Comparison of ENCODE assay signal across 23 cellular contexts in genomic region chr12:69123311-69123710, GRCh38.
"Had no signal": no experiment of that assay in that cellular context is flagged by ENCODE, and none has a peak within 500 bp of the region (broad histone marks: within the 10 kb centered on the region; RNA-seq: fewer than 3 reads in every experiment).

No MANE protein-coding gene starts in this region.

- H3K4me3 Mint-ChIP-seq: activated CD4-positive, alpha-beta memory T cell treated with anti-CD3 and anti-CD28 coated beads, Interleukin-2, amount 10 ng/mL, durations not matched to agents 7 days and 5 days; activated CD4-positive, alpha-beta T cell treated with anti-CD3 and anti-CD28 coated beads, Interleukin-2, amount 10 ng/mL, durations not matched to agents 7 days and 5 days; activated naive CD4-positive, alpha-beta T cell treated with anti-CD3 and anti-CD28 coated beads, Interleukin-2, amount 50 U/mL, for 24 hours; activated naive CD8-positive, alpha-beta T cell treated with anti-CD3 and anti-CD28 coated beads, Interleukin-2, amount 50 U/mL, for 24 hours; activated T-cell treated with anti-CD3 and anti-CD28 coated beads, Interleukin-2, amount 50 U/mL, for 4 hours; dendritic cell treated with granulocyte-macrophage colony-stimulating factor and Interleukin-4, amounts not matched to agents 40 ng/mL and 50 ng/mL, for 4 days; endodermal cell; natural killer cell; stimulated activated naive CD8-positive, alpha-beta T cell treated with anti-CD3 and anti-CD28 coated beads, Interleukin-15, Interleukin-2, amounts not matched to agents 100 ng/mL and 50 ng/mL, for 24 hours; WTC11 had no signal

- H3K36me3 ChIP-seq: heart right ventricle had no signal

- H3K4me3 ChIP-seq: heart right ventricle, skin epidermis had no signal

- DNase-seq: activated CD4-positive, alpha-beta memory T cell treated with anti-CD3 and anti-CD28 coated beads, Interleukin-2, amount 10 ng/mL, durations not matched to agents 7 days and 5 days; activated CD4-positive, alpha-beta T cell treated with anti-CD3 and anti-CD28 coated beads for 1 hour; activated CD4-positive, alpha-beta T cell treated with anti-CD3 and anti-CD28 coated beads, Interleukin-2, amount 10 ng/mL, durations not matched to agents 7 days and 5 days; activated naive CD8-positive, alpha-beta T cell treated with anti-CD3 and anti-CD28 coated beads, Interleukin-2, amount 50 U/mL, for 24 hours; activated T-cell treated with anti-CD3 and anti-CD28 coated beads, Interleukin-2, amount 50 U/mL, for 4 hours; amygdala; endodermal cell; foreskin keratinocyte; heart right ventricle; kidney glomerular epithelial cell; mesenchymal stem cell; natural killer cell; stimulated activated CD4-positive, alpha-beta T cell treated with anti-CD3 and anti-CD28 coated beads, Interleukin-12 subunit alpha, Interleukin-12 subunit beta, amount 100 ng/mL, for 4 hours; stimulated activated CD4-positive, alpha-beta T cell treated with anti-CD3 and anti-CD28 coated beads, Interleukin-4, amount 100 ng/mL, for 1 hour; SW 1271; T-helper 2 cell had no signal

- H3K9me3 Mint-ChIP-seq: activated CD4-positive, alpha-beta memory T cell treated with anti-CD3 and anti-CD28 coated beads, Interleukin-2, amount 10 ng/mL, durations not matched to agents 7 days and 5 days; activated CD4-positive, alpha-beta T cell treated with anti-CD3 and anti-CD28 coated beads, Interleukin-2, amount 10 ng/mL, durations not matched to agents 7 days and 5 days; activated naive CD4-positive, alpha-beta T cell treated with anti-CD3 and anti-CD28 coated beads, Interleukin-2, amount 50 U/mL, for 24 hours; activated naive CD8-positive, alpha-beta T cell treated with anti-CD3 and anti-CD28 coated beads, Interleukin-2, amount 50 U/mL, for 24 hours; activated T-cell treated with anti-CD3 and anti-CD28 coated beads, Interleukin-2, amount 50 U/mL, for 4 hours; activated T-helper 2 cell treated with anti-CD3 and anti-CD28 coated beads, Interferon-gamma antibody, Interleukin-2, Interleukin-4, amounts not matched to agents 10 μg/mL and 5 μg/mL and 100 μg/mL, durations not matched to agents 14 hours and 24 hours and 36 hours; dendritic cell treated with granulocyte-macrophage colony-stimulating factor and Interleukin-4, amounts not matched to agents 40 ng/mL and 50 ng/mL, for 4 days; endodermal cell; natural killer cell; stimulated activated naive CD8-positive, alpha-beta T cell treated with anti-CD3 and anti-CD28 coated beads, Interleukin-15, Interleukin-2, amounts not matched to agents 100 ng/mL and 50 ng/mL, for 24 hours; WTC11 had no signal

- H3K27me3 Mint-ChIP-seq: activated CD4-positive, alpha-beta T cell treated with anti-CD3 and anti-CD28 coated beads, Interleukin-2, amount 10 ng/mL, durations not matched to agents 7 days and 5 days; activated naive CD4-positive, alpha-beta T cell treated with anti-CD3 and anti-CD28 coated beads, Interleukin-2, amount 50 U/mL, for 24 hours; dendritic cell treated with granulocyte-macrophage colony-stimulating factor and Interleukin-4, amounts not matched to agents 40 ng/mL and 50 ng/mL, for 4 days had no signal

- H3K27me3 ChIP-seq: heart right ventricle had no signal

- H3K4me1 ChIP-seq: foreskin keratinocyte had no signal

- H3K4me1 Mint-ChIP-seq: activated CD4-positive, alpha-beta memory T cell treated with anti-CD3 and anti-CD28 coated beads, Interleukin-2, amount 10 ng/mL, durations not matched to agents 7 days and 5 days; activated CD4-positive, alpha-beta T cell treated with anti-CD3 and anti-CD28 coated beads, Interleukin-2, amount 10 ng/mL, durations not matched to agents 7 days and 5 days; activated naive CD4-positive, alpha-beta T cell treated with anti-CD3 and anti-CD28 coated beads, Interleukin-2, amount 50 U/mL, for 24 hours; activated naive CD8-positive, alpha-beta T cell treated with anti-CD3 and anti-CD28 coated beads, Interleukin-2, amount 50 U/mL, for 24 hours; natural killer cell had no signal

- H3K27ac Mint-ChIP-seq: activated CD4-positive, alpha-beta memory T cell treated with anti-CD3 and anti-CD28 coated beads, Interleukin-2, amount 10 ng/mL, durations not matched to agents 7 days and 5 days; activated CD4-positive, alpha-beta T cell treated with anti-CD3 and anti-CD28 coated beads, Interleukin-2, amount 10 ng/mL, durations not matched to agents 7 days and 5 days; activated naive CD4-positive, alpha-beta T cell treated with anti-CD3 and anti-CD28 coated beads, Interleukin-2, amount 50 U/mL, for 24 hours; activated naive CD8-positive, alpha-beta T cell treated with anti-CD3 and anti-CD28 coated beads, Interleukin-2, amount 50 U/mL, for 24 hours; activated T-helper 2 cell treated with anti-CD3 and anti-CD28 coated beads, Interferon-gamma antibody, Interleukin-2, Interleukin-4, amounts not matched to agents 10 μg/mL and 5 μg/mL and 100 μg/mL, durations not matched to agents 14 hours and 24 hours and 36 hours; dendritic cell treated with granulocyte-macrophage colony-stimulating factor and Interleukin-4, amounts not matched to agents 40 ng/mL and 50 ng/mL, for 4 days; endodermal cell; natural killer cell; stimulated activated naive CD8-positive, alpha-beta T cell treated with anti-CD3 and anti-CD28 coated beads, Interleukin-15, Interleukin-2, amounts not matched to agents 100 ng/mL and 50 ng/mL, for 24 hours; WTC11 had no signal

- H3K27ac ChIP-seq: foreskin keratinocyte, heart right ventricle, skin epidermis had no signal

- H3K36me3 Mint-ChIP-seq: activated naive CD4-positive, alpha-beta T cell treated with anti-CD3 and anti-CD28 coated beads, Interleukin-2, amount 50 U/mL, for 24 hours; natural killer cell; WTC11 had no signal

- H3K9me3 ChIP-seq: heart right ventricle had no signal

- ATAC-seq: activated naive CD8-positive, alpha-beta T cell treated with anti-CD3 and anti-CD28 coated beads, Interleukin-2, amount 50 U/mL, for 24 hours; activated T-cell treated with anti-CD3 and anti-CD28 coated beads, Interleukin-2, amount 50 U/mL, for 4 hours; esophagus mucosa; foreskin keratinocyte; heart right ventricle; WTC11 had no signal
